ENCODE assay signal across 8 cellular contexts in genomic region chr5:116571568-116572321, GRCh38. TPM values are rescaled to one million over a fixed set of nuclear protein-coding genes. Genes with fewer than 3 reads are reported as not detected.
DNase-seq lines count a peak whose midpoint lies in the region; ATAC-seq, FAIRE-seq and TF ChIP-seq lines count a peak whose summit lies in the region.

No MANE protein-coding gene starts in this region.

- DNase-seq in GM12892 (ENCODE audit: insufficient read length) (no peak), sigmoid colon (no peak), GOT3 (lab: John Stamatoyannopoulos, UW) (no peak)

- TF ChIP-seq CTCF in VCaP (conservative IDR thresholded peaks at IDR 0.05): peak; percentile 45
- TF ChIP-seq CTCF in sigmoid colon (IDR thresholded peaks at IDR 0.05): peak in 2 of 4 experiments; percentile 19 to 34

- intact Hi-C loops in sigmoid colon (cut with DNase I): loop anchor here (2.0 to 10.0 kb wide), 8 partner anchors 129 to 1163 kb away; no protein-coding TSS in a partner anchor

- WGBS in sigmoid colon, 2 donors: 9 to 32% methylated on average over 16 of the region's 16 CpGs

- H3K27ac ChIP-seq in VCaP (peak overlapping the region; percentile 96), sigmoid colon (peak overlapping the region in 3 of 4 donors; percentile 81 to 85 (median 84))

- no peak for TF ChIP-seq EP300 in sigmoid colon (IDR thresholded peaks at IDR 0.05)

- H3K27me3 ChIP-seq in iPS-15b (ENCODE audit: control insufficient read depth, insufficient read depth, low read length) (no peaks in the 10 kb centered on the region), sigmoid colon (no peaks in the 10 kb centered on the region)

- H3K36me3 ChIP-seq in iPS-15b (ENCODE audit: control insufficient read depth, insufficient read depth, low read length) (peaks cover 25% of the 10 kb centered on the region), sigmoid colon (no peaks in the 10 kb centered on the region)

- ATAC-seq in GM19023 (IDR thresholded peaks at IDR 0.05; ENCODE audit: unreplicated experiment) (no peak), HG02870 (IDR thresholded peaks at IDR 0.05; ENCODE audit: unreplicated experiment) (no peak), HG03520 (IDR thresholded peaks at IDR 0.05; ENCODE audit: unreplicated experiment) (no peak)

- H3K9ac ChIP-seq in iPS-15b (ENCODE audit: low read depth, low read length): peak overlapping the region; percentile 98

- H3K9me3 ChIP-seq in iPS-15b (ENCODE audit: control insufficient read depth, insufficient read depth, low read length) (no peaks in the 10 kb centered on the region), sigmoid colon (no peaks in the 10 kb centered on the region)

- no peak for TF ChIP-seq POLR2A in GM12892 (IDR thresholded peaks at IDR 0.05; ENCODE audit: low read depth, low read length)
- TF ChIP-seq POLR2A in sigmoid colon (IDR thresholded peaks at IDR 0.05): no peak

- peak overlapping the region; percentile 97 for H3K4me3 ChIP-seq in iPS-15b (ENCODE audit: low read depth, low read length)
- peak overlapping the region; percentile 79 to 83 (median 82) for H3K4me3 ChIP-seq in sigmoid colon

- peak; percentile 5 for FAIRE-seq in GM12892 (lab: Jason Lieb, UNC)

- H3K4me1 ChIP-seq in iPS-15b (ENCODE audit: control insufficient read depth, insufficient read depth, low read length) (peaks cover 21% of the 10 kb centered on the region), sigmoid colon (peaks cover 6 to 46% (median 28%) of the 10 kb centered on the region in 4 donors)

RNA-seq across cellular contexts. Expression of gene SEMA6A, which starts 2.9 kb away (rescaled TPM):
- 10.0 TPM for polyA plus RNA-seq in GM12892 (2012; ENCODE audit: missing spikeins)
- 10 to 100 TPM; 25.0 to 55.7 (median 39.5) TPM for total RNA-seq in sigmoid colon
- polyA plus RNA-seq in sigmoid colon: 10 to 100 TPM in 1 of 3 donors, 1 to 10 TPM in 2; 4.9 to 16.3 (median 8.4) TPM
